In the genomic region with DNA sequence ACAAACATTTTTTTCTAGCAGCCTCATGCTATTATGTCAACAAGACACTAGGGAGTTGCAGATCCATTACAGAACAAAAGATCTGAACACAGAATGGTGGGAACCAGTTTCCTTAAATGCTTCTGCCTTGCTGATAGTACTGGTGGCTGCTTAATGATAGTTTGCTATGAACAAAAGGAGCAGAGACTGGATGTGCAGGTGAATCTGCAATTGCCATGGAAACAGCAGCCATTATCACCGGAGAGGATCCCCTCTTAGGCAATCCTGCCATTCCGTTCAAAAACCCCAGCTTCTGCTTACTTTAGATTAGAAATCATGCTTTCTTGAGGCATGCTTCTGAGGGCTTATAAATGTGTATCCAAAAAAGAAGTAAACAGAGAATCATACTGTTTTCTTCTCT, we compare ENCODE assay signal across 1 cellular context.
TF ChIP-seq lines count a peak whose summit lies in the region.

No MANE protein-coding gene starts in this region.

TF ChIP-seq in K562, 482 proteins besides CTCF, POLR2A, EP300 and RAD21 (continued from another document and continues in another):
- TF ChIP-seq, protein P1, sequence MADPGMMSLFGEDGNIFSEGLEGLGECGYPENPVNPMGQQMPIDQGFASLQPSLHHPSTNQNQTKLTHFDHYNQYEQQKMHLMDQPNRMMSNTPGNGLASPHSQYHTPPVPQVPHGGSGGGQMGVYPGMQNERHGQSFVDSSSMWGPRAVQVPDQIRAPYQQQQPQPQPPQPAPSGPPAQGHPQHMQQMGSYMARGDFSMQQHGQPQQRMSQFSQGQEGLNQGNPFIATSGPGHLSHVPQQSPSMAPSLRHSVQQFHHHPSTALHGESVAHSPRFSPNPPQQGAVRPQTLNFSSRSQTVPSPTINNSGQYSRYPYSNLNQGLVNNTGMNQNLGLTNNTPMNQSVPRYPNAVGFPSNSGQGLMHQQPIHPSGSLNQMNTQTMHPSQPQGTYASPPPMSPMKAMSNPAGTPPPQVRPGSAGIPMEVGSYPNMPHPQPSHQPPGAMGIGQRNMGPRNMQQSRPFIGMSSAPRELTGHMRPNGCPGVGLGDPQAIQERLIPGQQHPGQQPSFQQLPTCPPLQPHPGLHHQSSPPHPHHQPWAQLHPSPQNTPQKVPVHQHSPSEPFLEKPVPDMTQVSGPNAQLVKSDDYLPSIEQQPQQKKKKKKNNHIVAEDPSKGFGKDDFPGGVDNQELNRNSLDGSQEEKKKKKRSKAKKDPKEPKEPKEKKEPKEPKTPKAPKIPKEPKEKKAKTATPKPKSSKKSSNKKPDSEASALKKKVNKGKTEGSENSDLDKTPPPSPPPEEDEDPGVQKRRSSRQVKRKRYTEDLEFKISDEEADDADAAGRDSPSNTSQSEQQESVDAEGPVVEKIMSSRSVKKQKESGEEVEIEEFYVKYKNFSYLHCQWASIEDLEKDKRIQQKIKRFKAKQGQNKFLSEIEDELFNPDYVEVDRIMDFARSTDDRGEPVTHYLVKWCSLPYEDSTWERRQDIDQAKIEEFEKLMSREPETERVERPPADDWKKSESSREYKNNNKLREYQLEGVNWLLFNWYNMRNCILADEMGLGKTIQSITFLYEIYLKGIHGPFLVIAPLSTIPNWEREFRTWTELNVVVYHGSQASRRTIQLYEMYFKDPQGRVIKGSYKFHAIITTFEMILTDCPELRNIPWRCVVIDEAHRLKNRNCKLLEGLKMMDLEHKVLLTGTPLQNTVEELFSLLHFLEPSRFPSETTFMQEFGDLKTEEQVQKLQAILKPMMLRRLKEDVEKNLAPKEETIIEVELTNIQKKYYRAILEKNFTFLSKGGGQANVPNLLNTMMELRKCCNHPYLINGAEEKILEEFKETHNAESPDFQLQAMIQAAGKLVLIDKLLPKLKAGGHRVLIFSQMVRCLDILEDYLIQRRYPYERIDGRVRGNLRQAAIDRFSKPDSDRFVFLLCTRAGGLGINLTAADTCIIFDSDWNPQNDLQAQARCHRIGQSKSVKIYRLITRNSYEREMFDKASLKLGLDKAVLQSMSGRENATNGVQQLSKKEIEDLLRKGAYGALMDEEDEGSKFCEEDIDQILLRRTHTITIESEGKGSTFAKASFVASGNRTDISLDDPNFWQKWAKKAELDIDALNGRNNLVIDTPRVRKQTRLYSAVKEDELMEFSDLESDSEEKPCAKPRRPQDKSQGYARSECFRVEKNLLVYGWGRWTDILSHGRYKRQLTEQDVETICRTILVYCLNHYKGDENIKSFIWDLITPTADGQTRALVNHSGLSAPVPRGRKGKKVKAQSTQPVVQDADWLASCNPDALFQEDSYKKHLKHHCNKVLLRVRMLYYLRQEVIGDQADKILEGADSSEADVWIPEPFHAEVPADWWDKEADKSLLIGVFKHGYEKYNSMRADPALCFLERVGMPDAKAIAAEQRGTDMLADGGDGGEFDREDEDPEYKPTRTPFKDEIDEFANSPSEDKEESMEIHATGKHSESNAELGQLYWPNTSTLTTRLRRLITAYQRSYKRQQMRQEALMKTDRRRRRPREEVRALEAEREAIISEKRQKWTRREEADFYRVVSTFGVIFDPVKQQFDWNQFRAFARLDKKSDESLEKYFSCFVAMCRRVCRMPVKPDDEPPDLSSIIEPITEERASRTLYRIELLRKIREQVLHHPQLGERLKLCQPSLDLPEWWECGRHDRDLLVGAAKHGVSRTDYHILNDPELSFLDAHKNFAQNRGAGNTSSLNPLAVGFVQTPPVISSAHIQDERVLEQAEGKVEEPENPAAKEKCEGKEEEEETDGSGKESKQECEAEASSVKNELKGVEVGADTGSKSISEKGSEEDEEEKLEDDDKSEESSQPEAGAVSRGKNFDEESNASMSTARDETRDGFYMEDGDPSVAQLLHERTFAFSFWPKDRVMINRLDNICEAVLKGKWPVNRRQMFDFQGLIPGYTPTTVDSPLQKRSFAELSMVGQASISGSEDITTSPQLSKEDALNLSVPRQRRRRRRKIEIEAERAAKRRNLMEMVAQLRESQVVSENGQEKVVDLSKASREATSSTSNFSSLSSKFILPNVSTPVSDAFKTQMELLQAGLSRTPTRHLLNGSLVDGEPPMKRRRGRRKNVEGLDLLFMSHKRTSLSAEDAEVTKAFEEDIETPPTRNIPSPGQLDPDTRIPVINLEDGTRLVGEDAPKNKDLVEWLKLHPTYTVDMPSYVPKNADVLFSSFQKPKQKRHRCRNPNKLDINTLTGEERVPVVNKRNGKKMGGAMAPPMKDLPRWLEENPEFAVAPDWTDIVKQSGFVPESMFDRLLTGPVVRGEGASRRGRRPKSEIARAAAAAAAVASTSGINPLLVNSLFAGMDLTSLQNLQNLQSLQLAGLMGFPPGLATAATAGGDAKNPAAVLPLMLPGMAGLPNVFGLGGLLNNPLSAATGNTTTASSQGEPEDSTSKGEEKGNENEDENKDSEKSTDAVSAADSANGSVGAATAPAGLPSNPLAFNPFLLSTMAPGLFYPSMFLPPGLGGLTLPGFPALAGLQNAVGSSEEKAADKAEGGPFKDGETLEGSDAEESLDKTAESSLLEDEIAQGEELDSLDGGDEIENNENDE (IDR thresholded peaks at IDR 0.05; ENCODE audit: low read depth, low read length) = no peak
- TF ChIP-seq HNRNPL (IDR thresholded peaks at IDR 0.05; ENCODE audit: low read depth, low read length) = no peak
- peak; percentile 10 to 75; a peak in 2 of 4 replicates for TF ChIP-seq RCOR1 (IDR thresholded peaks at IDR 0.05; ENCODE audit: borderline replicate concordance in 1 of 2, low read depth in 2 of 2, low read length in 2 of 2)
- TF ChIP-seq, protein P2, sequence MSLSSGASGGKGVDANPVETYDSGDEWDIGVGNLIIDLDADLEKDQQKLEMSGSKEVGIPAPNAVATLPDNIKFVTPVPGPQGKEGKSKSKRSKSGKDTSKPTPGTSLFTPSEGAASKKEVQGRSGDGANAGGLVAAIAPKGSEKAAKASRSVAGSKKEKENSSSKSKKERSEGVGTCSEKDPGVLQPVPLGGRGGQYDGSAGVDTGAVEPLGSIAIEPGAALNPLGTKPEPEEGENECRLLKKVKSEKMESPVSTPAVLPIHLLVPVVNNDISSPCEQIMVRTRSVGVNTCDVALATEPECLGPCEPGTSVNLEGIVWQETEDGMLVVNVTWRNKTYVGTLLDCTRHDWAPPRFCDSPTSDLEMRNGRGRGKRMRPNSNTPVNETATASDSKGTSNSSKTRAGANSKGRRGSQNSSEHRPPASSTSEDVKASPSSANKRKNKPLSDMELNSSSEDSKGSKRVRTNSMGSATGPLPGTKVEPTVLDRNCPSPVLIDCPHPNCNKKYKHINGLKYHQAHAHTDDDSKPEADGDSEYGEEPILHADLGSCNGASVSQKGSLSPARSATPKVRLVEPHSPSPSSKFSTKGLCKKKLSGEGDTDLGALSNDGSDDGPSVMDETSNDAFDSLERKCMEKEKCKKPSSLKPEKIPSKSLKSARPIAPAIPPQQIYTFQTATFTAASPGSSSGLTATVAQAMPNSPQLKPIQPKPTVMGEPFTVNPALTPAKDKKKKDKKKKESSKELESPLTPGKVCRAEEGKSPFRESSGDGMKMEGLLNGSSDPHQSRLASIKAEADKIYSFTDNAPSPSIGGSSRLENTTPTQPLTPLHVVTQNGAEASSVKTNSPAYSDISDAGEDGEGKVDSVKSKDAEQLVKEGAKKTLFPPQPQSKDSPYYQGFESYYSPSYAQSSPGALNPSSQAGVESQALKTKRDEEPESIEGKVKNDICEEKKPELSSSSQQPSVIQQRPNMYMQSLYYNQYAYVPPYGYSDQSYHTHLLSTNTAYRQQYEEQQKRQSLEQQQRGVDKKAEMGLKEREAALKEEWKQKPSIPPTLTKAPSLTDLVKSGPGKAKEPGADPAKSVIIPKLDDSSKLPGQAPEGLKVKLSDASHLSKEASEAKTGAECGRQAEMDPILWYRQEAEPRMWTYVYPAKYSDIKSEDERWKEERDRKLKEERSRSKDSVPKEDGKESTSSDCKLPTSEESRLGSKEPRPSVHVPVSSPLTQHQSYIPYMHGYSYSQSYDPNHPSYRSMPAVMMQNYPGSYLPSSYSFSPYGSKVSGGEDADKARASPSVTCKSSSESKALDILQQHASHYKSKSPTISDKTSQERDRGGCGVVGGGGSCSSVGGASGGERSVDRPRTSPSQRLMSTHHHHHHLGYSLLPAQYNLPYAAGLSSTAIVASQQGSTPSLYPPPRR (CRISPR knock-in tag; IDR thresholded peaks at IDR 0.05; ENCODE audit: borderline replicate concordance) = no peak
- TF ChIP-seq ZC3H11A (IDR thresholded peaks at IDR 0.05; ENCODE audit: low read depth, low read length) = no peak
- peak; percentile 46 to 89 for TF ChIP-seq FOXA3 (CRISPR knock-in tag; conservative IDR thresholded peaks at IDR 0.05 in 1 of 2, IDR thresholded peaks at IDR 0.05 in 1 of 2)
- no peak for TF ChIP-seq ZNF79 (CRISPR knock-in tag; IDR thresholded peaks at IDR 0.05; ENCODE audit: low read depth)
- TF ChIP-seq BRD4 (IDR thresholded peaks at IDR 0.05) = no peak
- peak in 1 of 2 experiments; percentile 35; a peak in 1 of 4 replicates for TF ChIP-seq KDM1A (IDR thresholded peaks at IDR 0.05)
- TF ChIP-seq, protein P3, sequence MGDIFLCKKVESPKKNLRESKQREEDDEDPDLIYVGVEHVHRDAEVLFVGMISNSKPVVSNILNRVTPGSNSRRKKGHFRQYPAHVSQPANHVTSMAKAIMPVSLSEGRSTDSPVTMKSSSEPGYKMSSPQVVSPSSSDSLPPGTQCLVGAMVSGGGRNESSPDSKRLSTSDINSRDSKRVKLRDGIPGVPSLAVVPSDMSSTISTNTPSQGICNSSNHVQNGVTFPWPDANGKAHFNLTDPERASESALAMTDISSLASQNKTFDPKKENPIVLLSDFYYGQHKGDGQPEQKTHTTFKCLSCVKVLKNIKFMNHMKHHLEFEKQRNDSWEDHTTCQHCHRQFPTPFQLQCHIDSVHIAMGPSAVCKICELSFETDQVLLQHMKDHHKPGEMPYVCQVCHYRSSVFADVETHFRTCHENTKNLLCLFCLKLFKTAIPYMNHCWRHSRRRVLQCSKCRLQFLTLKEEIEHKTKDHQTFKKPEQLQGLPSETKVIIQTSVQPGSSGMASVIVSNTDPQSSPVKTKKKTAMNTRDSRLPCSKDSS (IDR thresholded peaks at IDR 0.05; ENCODE audit: low read depth, partially characterized antibody) = no peak
- TF ChIP-seq ZNF41 (CRISPR knock-in tag; conservative IDR thresholded peaks at IDR 0.05) = no peak
- no peak for TF ChIP-seq ZNF274 (IDR thresholded peaks at IDR 0.05; ENCODE audit: borderline replicate concordance, low read depth, low read length)
- TF ChIP-seq RFX1 (IDR thresholded peaks at IDR 0.05) = peak; percentile 88
- peak in 1 of 3 experiments; percentile 77 for TF ChIP-seq YY1 (IDR thresholded peaks at IDR 0.05; ENCODE audit: borderline replicate concordance in 1 of 3, control insufficient read depth in 1 of 3, extremely low read depth in 1 of 3, insufficient read depth in 3 of 3, insufficient read length in 1 of 3, insufficient replicate concordance in 2 of 3, low read depth in 1 of 3, low read length in 2 of 3)
- TF ChIP-seq CHCHD3 (CRISPR knock-in tag; IDR thresholded peaks at IDR 0.05) = no peak
- TF ChIP-seq, protein P4, sequence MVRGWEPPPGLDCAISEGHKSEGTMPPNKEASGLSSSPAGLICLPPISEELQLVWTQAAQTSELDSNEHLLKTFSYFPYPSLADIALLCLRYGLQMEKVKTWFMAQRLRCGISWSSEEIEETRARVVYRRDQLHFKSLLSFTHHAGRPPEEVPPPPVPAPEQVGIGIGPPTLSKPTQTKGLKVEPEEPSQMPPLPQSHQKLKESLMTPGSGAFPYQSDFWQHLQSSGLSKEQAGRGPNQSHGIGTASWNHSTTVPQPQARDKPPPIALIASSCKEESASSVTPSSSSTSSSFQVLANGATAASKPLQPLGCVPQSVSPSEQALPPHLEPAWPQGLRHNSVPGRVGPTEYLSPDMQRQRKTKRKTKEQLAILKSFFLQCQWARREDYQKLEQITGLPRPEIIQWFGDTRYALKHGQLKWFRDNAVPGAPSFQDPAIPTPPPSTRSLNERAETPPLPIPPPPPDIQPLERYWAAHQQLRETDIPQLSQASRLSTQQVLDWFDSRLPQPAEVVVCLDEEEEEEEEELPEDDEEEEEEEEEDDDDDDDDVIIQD (CRISPR knock-in tag; IDR thresholded peaks at IDR 0.05) = no peak
- peak; percentile 38 for TF ChIP-seq CBFA2T3 (IDR thresholded peaks at IDR 0.05)
- peak; percentile 29; the same call in 1 of the 2 replicates for TF ChIP-seq CTBP1 (IDR thresholded peaks at IDR 0.05; ENCODE audit: borderline replicate concordance)
- no peak for TF ChIP-seq MCM3 (IDR thresholded peaks at IDR 0.05)
- peak in 1 of 2 experiments; percentile 53; a peak in 1 of 4 replicates for TF ChIP-seq FOXK2 (conservative IDR thresholded peaks at IDR 0.05 in 1 of 2, IDR thresholded peaks at IDR 0.05 in 1 of 2; ENCODE audit: low read depth in 2 of 2)
- no peak for TF ChIP-seq NR1H2 (CRISPR knock-in tag; IDR thresholded peaks at IDR 0.05)
- no peak for TF ChIP-seq SAFB2 (IDR thresholded peaks at IDR 0.05; ENCODE audit: borderline replicate concordance, low read depth, low read length, severe bottlenecking)
- 0 out of 2 replicates have a peak, but pooled peaks have one; percentile 11 for TF ChIP-seq DPF2 (IDR thresholded peaks at IDR 0.05)
- no peak for TF ChIP-seq ZNF232 (CRISPR knock-in tag; IDR thresholded peaks at IDR 0.05)
- no peak for TF ChIP-seq FIP1L1 (IDR thresholded peaks at IDR 0.05; ENCODE audit: low read depth, low read length, poor library complexity, severe bottlenecking)
- peak; percentile 93 for TF ChIP-seq CEBPB (tag; IDR thresholded peaks at IDR 0.05)
- no peak for TF ChIP-seq SUPT5H (IDR thresholded peaks at IDR 0.05)
- no peak for TF ChIP-seq POLR2B (IDR thresholded peaks at IDR 0.05; ENCODE audit: low read depth, partially characterized antibody)
- 0 out of 2 replicates have a peak, but pooled peaks have one; percentile 36 for TF ChIP-seq TCF3 (CRISPR knock-in tag; IDR thresholded peaks at IDR 0.05)
- TF ChIP-seq TEAD4 (IDR thresholded peaks at IDR 0.05; ENCODE audit: low read length) = peak; percentile 54; the same call in 1 of the 2 replicates
- TF ChIP-seq TEAD4 (CRISPR knock-in tag; IDR thresholded peaks at IDR 0.05; ENCODE audit: borderline replicate concordance) = no peak
- TF ChIP-seq, protein P5, sequence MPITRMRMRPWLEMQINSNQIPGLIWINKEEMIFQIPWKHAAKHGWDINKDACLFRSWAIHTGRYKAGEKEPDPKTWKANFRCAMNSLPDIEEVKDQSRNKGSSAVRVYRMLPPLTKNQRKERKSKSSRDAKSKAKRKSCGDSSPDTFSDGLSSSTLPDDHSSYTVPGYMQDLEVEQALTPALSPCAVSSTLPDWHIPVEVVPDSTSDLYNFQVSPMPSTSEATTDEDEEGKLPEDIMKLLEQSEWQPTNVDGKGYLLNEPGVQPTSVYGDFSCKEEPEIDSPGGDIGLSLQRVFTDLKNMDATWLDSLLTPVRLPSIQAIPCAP (CRISPR knock-in tag; IDR thresholded peaks at IDR 0.05; ENCODE audit: borderline replicate concordance) = no peak
- no peak for TF ChIP-seq KAT7 (CRISPR knock-in tag; IDR thresholded peaks at IDR 0.05; ENCODE audit: borderline replicate concordance)
- TF ChIP-seq, protein P6, sequence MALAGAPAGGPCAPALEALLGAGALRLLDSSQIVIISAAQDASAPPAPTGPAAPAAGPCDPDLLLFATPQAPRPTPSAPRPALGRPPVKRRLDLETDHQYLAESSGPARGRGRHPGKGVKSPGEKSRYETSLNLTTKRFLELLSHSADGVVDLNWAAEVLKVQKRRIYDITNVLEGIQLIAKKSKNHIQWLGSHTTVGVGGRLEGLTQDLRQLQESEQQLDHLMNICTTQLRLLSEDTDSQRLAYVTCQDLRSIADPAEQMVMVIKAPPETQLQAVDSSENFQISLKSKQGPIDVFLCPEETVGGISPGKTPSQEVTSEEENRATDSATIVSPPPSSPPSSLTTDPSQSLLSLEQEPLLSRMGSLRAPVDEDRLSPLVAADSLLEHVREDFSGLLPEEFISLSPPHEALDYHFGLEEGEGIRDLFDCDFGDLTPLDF (CRISPR knock-in tag; IDR thresholded peaks at IDR 0.05) = no peak
- no peak for TF ChIP-seq MCM2 (IDR thresholded peaks at IDR 0.05; ENCODE audit: low read depth)
- no peak for TF ChIP-seq SIRT6 (IDR thresholded peaks at IDR 0.05; ENCODE audit: low read depth, low read length)
